In genomic region chr5:93510626-93511420, GRCh38 we compare ENCODE assay signal across 31 cellular contexts.
"Had no signal": no experiment of that assay in that cellular context is flagged by ENCODE, and none has a peak within 500 bp of the region (broad histone marks: within the 10 kb centered on the region; RNA-seq: fewer than 3 reads in every experiment).

No MANE protein-coding gene starts in this region.

- DNase-seq: activated CD4-positive, alpha-beta memory T cell treated with anti-CD3 and anti-CD28 coated beads for 36 hours; activated CD4-positive, alpha-beta T cell treated with anti-CD3 and anti-CD28 coated beads, Interleukin-2, amount 10 ng/mL, durations not matched to agents 24 days and 14 days; activated CD4-positive, CD25-positive, alpha-beta regulatory T cell treated with anti-CD3 and anti-CD28 coated beads, Interleukin-2, amount 50 U/mL, for 72 hours; activated CD8-positive, alpha-beta memory T cell treated with anti-CD3 and anti-CD28 coated beads, Interleukin-2, amount 50 U/mL, for 48 hours; activated gamma-delta T cell treated with Interleukin-2 at 50 U/mL for 16 hours; activated naive CD4-positive, alpha-beta T cell treated with anti-CD3 and anti-CD28 coated beads, Interleukin-2, amount 50 U/mL, for 16 hours; activated T-cell treated with anti-CD3 and anti-CD28 coated beads, Interleukin-2, amount 50 U/mL, for 24 hours; amygdala; colonic mucosa; effector memory CD8-positive, alpha-beta T cell; foreskin melanocyte; left cardiac atrium; left ventricle myocardium superior; mammary epithelial cell; naive B cell; occipital lobe; psoas muscle; stimulated activated CD4-positive, alpha-beta T cell treated with anti-CD3 and anti-CD28 coated beads, Interleukin-15, amount 100 ng/mL, for 24 hours; stimulated activated CD4-positive, alpha-beta T cell treated with anti-CD3 and anti-CD28 coated beads, Interleukin-2, amount 100 ng/mL, for 24 hours; stimulated activated naive B cell treated with anti-CD40 and anti-IgM and Interleukin-4, amounts not matched to agents 10 μg/mL and 1 μg/mL and 100 μg/mL, for 72 hours; SW 1271; T-helper 17 cell; testis; transverse colon had no signal

- FAIRE-seq: bronchial epithelial cell had no signal

- H3K27ac Mint-ChIP-seq: activated CD4-positive, alpha-beta memory T cell treated with anti-CD3 and anti-CD28 coated beads for 36 hours; activated CD4-positive, alpha-beta T cell treated with anti-CD3 and anti-CD28 coated beads, Interleukin-2, amount 10 ng/mL, durations not matched to agents 24 days and 14 days; activated T-cell treated with anti-CD3 and anti-CD28 coated beads, Interleukin-2, amount 50 U/mL, for 24 hours; effector memory CD8-positive, alpha-beta T cell; mesothelial cell of epicardium; naive B cell; stimulated activated naive B cell treated with anti-CD40 and anti-IgM and Interleukin-4, amounts not matched to agents 10 μg/mL and 1 μg/mL and 100 μg/mL, for 72 hours; T-helper 17 cell had no signal

- H3K27me3 ChIP-seq: colonic mucosa, esophagus muscularis mucosa, right atrium auricular region, testis, transverse colon had no signal

- H3K9me3 ChIP-seq: colonic mucosa, esophagus muscularis mucosa, psoas muscle, right atrium auricular region, testis had no signal

- H3K79me2 ChIP-seq: parathyroid adenoma had no signal

- H3K4me3 Mint-ChIP-seq: activated CD4-positive, alpha-beta memory T cell treated with anti-CD3 and anti-CD28 coated beads for 36 hours; activated CD4-positive, alpha-beta T cell treated with anti-CD3 and anti-CD28 coated beads, Interleukin-2, amount 10 ng/mL, durations not matched to agents 24 days and 14 days; activated T-cell treated with anti-CD3 and anti-CD28 coated beads, Interleukin-2, amount 50 U/mL, for 24 hours; central memory CD8-positive, alpha-beta T cell; effector memory CD8-positive, alpha-beta T cell; mesothelial cell of epicardium; naive B cell; neural crest cell; stimulated activated naive B cell treated with anti-CD40 and anti-IgM and Interleukin-4, amounts not matched to agents 10 μg/mL and 1 μg/mL and 100 μg/mL, for 72 hours; T-helper 17 cell had no signal

- H3K36me3 ChIP-seq: colonic mucosa, esophagus muscularis mucosa, right atrium auricular region, transverse colon had no signal

- H3K4me3 ChIP-seq: colonic mucosa, esophagus muscularis mucosa, psoas muscle, right atrium auricular region, testis, transverse colon had no signal

- H3K36me3 Mint-ChIP-seq: activated CD4-positive, alpha-beta memory T cell treated with anti-CD3 and anti-CD28 coated beads for 36 hours; naive B cell; stimulated activated naive B cell treated with anti-CD40 and anti-IgM and Interleukin-4, amounts not matched to agents 10 μg/mL and 1 μg/mL and 100 μg/mL, for 72 hours had no signal

- H3K9me3 Mint-ChIP-seq: activated CD4-positive, alpha-beta memory T cell treated with anti-CD3 and anti-CD28 coated beads for 36 hours; activated CD4-positive, alpha-beta T cell treated with anti-CD3 and anti-CD28 coated beads, Interleukin-2, amount 10 ng/mL, durations not matched to agents 24 days and 14 days; activated T-cell treated with anti-CD3 and anti-CD28 coated beads, Interleukin-2, amount 50 U/mL, for 24 hours; central memory CD8-positive, alpha-beta T cell; effector memory CD8-positive, alpha-beta T cell had no signal

- H3K4me1 ChIP-seq: colonic mucosa, parathyroid adenoma, psoas muscle, right atrium auricular region, testis, transverse colon had no signal

- H2AFZ ChIP-seq: parathyroid adenoma had no signal

- H3K9ac ChIP-seq: parathyroid adenoma had no signal

- ATAC-seq: effector memory CD8-positive, alpha-beta T cell; left cardiac atrium; left ventricle myocardium superior; psoas muscle; stimulated activated naive B cell treated with anti-CD40 and anti-IgM and Interleukin-4, amounts not matched to agents 10 μg/mL and 1 μg/mL and 100 μg/mL, for 72 hours; T-helper 17 cell had no signal

- H3K27ac ChIP-seq: colonic mucosa, esophagus muscularis mucosa, parathyroid adenoma, psoas muscle, right atrium auricular region, testis, transverse colon had no signal

- H3K27me3 Mint-ChIP-seq: activated CD4-positive, alpha-beta T cell treated with anti-CD3 and anti-CD28 coated beads, Interleukin-2, amount 10 ng/mL, durations not matched to agents 24 days and 14 days had no signal

- H3K4me1 Mint-ChIP-seq: activated CD4-positive, alpha-beta T cell treated with anti-CD3 and anti-CD28 coated beads, Interleukin-2, amount 10 ng/mL, durations not matched to agents 24 days and 14 days; central memory CD8-positive, alpha-beta T cell; mesothelial cell of epicardium; naive B cell; stimulated activated naive B cell treated with anti-CD40 and anti-IgM and Interleukin-4, amounts not matched to agents 10 μg/mL and 1 μg/mL and 100 μg/mL, for 72 hours; T-helper 17 cell had no signal
